2 cellular contexts compared by ENCODE assay signal in genomic region chr12:106897082-106897481, GRCh38.
TF ChIP-seq lines count a peak whose summit lies in the region.

No MANE protein-coding gene starts in this region.

TF ChIP-seq in HepG2, 621 proteins besides CTCF, POLR2A, EP300 and RAD21:
- TF ChIP-seq STAG1 (CRISPR knock-in tag; IDR thresholded peaks at IDR 0.05) (peak; percentile 70), HNRNPUL1 (IDR thresholded peaks at IDR 0.05; ENCODE audit: low read depth, low read length) (no peak), ZSCAN9 (CRISPR knock-in tag; IDR thresholded peaks at IDR 0.05; ENCODE audit: borderline replicate concordance) (no peak), SMC3 (IDR thresholded peaks at IDR 0.05; ENCODE audit: low read length) (peak; percentile 63)

TF ChIP-seq in H1, 55 proteins besides CTCF, POLR2A, EP300 and RAD21:
- TF ChIP-seq EGR1 (IDR thresholded peaks at IDR 0.05; ENCODE audit: borderline replicate concordance, low read depth, low read length) (no peak), KDM4A (IDR thresholded peaks at IDR 0.05; ENCODE audit: low read depth, low read length, severe bottlenecking) (no peak), SRF (IDR thresholded peaks at IDR 0.05; ENCODE audit: low read depth, low read length) (no peak), TBP (IDR thresholded peaks at IDR 0.05; ENCODE audit: low read depth, low read length) (no peak), SIN3A (conservative IDR thresholded peaks at IDR 0.05 in 1 of 2, IDR thresholded peaks at IDR 0.05 in 1 of 2; ENCODE audit: low read depth in 1 of 2, low read length in 2 of 2) (no peak), MAX (IDR thresholded peaks at IDR 0.05) (no peak), RFX5 (IDR thresholded peaks at IDR 0.05; ENCODE audit: borderline replicate concordance, low read depth, low read length) (no peak), CBX5 (IDR thresholded peaks at IDR 0.05; ENCODE audit: low read depth, low read length) (no peak), SP4 (IDR thresholded peaks at IDR 0.05; ENCODE audit: low read length) (no peak), CBX8 (IDR thresholded peaks at IDR 0.05; ENCODE audit: borderline replicate concordance, low read depth, low read length) (no peak), TCF12 (IDR thresholded peaks at IDR 0.05; ENCODE audit: low read depth, low read length) (no peak), ATF2 (IDR thresholded peaks at IDR 0.05; ENCODE audit: low read length) (no peak), SP2 (IDR thresholded peaks at IDR 0.05; ENCODE audit: low read length) (no peak), CREB1 (IDR thresholded peaks at IDR 0.05) (no peak), JUN (IDR thresholded peaks at IDR 0.05; ENCODE audit: low read depth, low read length) (no peak), GABPA (IDR thresholded peaks at IDR 0.05; ENCODE audit: borderline replicate concordance, insufficient read depth, low read length) (no peak), BCL11A (IDR thresholded peaks at IDR 0.05; ENCODE audit: low read depth in 2 of 2, low read length in 2 of 2) (no peak), NRF1 (IDR thresholded peaks at IDR 0.05; ENCODE audit: low read depth, low read length) (no peak), NANOG (IDR thresholded peaks at IDR 0.05; ENCODE audit: insufficient read depth, low read depth, low read length, poor library complexity, severe bottlenecking) (no peak)
